In genomic region chr6:166019214-166019613, GRCh38 we compare ENCODE assay signal across 1 cellular context.
TF ChIP-seq lines count a peak whose summit lies in the region.

No MANE protein-coding gene starts in this region.

TF ChIP-seq in HepG2, 621 proteins besides CTCF, POLR2A, EP300 and RAD21 (continued from another document):
- TF ChIP-seq USF2 (IDR thresholded peaks at IDR 0.05; ENCODE audit: low read depth, low read length) (no peak), USF2 (CRISPR knock-in tag; IDR thresholded peaks at IDR 0.05; ENCODE audit: borderline replicate concordance) (no peak), NR2F2 (IDR thresholded peaks at IDR 0.05; ENCODE audit: borderline replicate concordance, low read depth) (no peak), ZNF782 (CRISPR knock-in tag; IDR thresholded peaks at IDR 0.05; ENCODE audit: borderline replicate concordance) (no peak), ZNF780A (CRISPR knock-in tag; IDR thresholded peaks at IDR 0.05) (no peak), RARG (CRISPR knock-in tag; IDR thresholded peaks at IDR 0.05; ENCODE audit: low read depth) (no peak), ZNF143 (CRISPR knock-in tag; IDR thresholded peaks at IDR 0.05) (no peak), ZNF615 (CRISPR knock-in tag; IDR thresholded peaks at IDR 0.05; ENCODE audit: borderline replicate concordance) (no peak), ZBTB46 (CRISPR knock-in tag; IDR thresholded peaks at IDR 0.05; ENCODE audit: borderline replicate concordance) (no peak), MAFK (conservative IDR thresholded peaks at IDR 0.05 in 1 of 2, IDR thresholded peaks at IDR 0.05 in 1 of 2; ENCODE audit: low read length in 2 of 2) (no peak), NONO (IDR thresholded peaks at IDR 0.05) (no peak), NONO (CRISPR knock-in tag; conservative IDR thresholded peaks at IDR 0.05) (no peak), RBM39 (IDR thresholded peaks at IDR 0.05; ENCODE audit: low read depth, low read length, poor library complexity, severe bottlenecking) (no peak), ZNF777 (CRISPR knock-in tag; IDR thresholded peaks at IDR 0.05) (no peak)
